In the genomic region with DNA sequence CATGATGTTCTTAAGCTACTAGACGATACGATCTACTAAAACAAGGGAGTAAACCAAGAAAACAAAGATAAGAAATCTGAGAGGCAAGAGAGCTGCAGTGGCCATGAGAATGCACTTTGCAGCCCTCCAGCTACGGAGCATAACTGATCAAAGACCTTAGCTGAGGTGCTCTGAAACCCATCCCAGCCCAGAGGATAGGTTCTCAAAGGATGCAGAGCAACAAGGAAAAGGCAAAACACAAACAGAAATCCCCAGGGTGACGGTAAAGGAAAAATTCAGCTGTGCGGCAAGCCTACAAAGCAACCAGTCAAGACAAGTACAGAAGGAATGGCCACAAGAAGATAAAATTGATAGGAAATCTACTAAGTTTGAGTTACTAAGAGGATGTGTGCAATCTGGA, we compare ENCODE assay signal across 27 cellular contexts. TPM values are rescaled to one million over a fixed set of nuclear protein-coding genes. Genes with fewer than 3 reads are reported as not detected.
"Had no signal": no experiment of that assay in that cellular context is flagged by ENCODE, and none has a peak within 500 bp of the region (broad histone marks: within the 10 kb centered on the region; RNA-seq: fewer than 3 reads in every experiment).

No MANE protein-coding gene starts in this region.

- H3K27ac ChIP-seq: brain microvascular endothelial cell, KMS-11 had no signal

- H3K36me3 Mint-ChIP-seq: activated naive CD8-positive, alpha-beta T cell treated with anti-CD3 and anti-CD28 coated beads for 36 hours; T-cell had no signal

- H3K9ac ChIP-seq: KMS-11 had no signal

- ATAC-seq: activated T-helper 17 cell treated with anti-CD3 and anti-CD28 coated beads, Interleukin-2, amount 50 U/mL, for 72 hours; T-cell had no signal

- DNase-seq: activated B cell treated with CpG ODN at 0.5 μM for 24 hours; activated CD4-positive, alpha-beta memory T cell treated with anti-CD3 and anti-CD28 coated beads, Interleukin-2, amount 10 ng/mL, durations not matched to agents 7 days and 5 days; activated CD4-positive, alpha-beta T cell treated with anti-CD3 and anti-CD28 coated beads for 1 hour; activated CD4-positive, alpha-beta T cell treated with anti-CD3 and anti-CD28 coated beads, Interleukin-2, amount 50 U/mL, for 1 hour; activated gamma-delta T cell; activated naive CD4-positive, alpha-beta T cell treated with anti-CD3 and anti-CD28 coated beads for 36 hours; activated naive CD8-positive, alpha-beta T cell treated with anti-CD3 and anti-CD28 coated beads for 36 hours; activated T-cell treated with anti-CD3 and anti-CD28 coated beads for 4 hours; activated T-cell treated with anti-CD3 and anti-CD28 coated beads, Interleukin-2, amount 50 U/mL, for 48 hours; brain microvascular endothelial cell; NCI-H1092; NCI-H1417 treated with DMSO at 0.1 percent for 48 hours; NCI-H1694 treated with DMSO at 0.1 percent for 48 hours; NCI-H2029 treated with DMSO at 0.1 percent for 48 hours; NCI-H345; NCI-H510A; NCI-H526 treated with DMSO at 0.1 percent for 48 hours; NCI-H82; SIG-M5; T-cell; T-helper 2 cell; T1000 had no signal

- H3K4me1 Mint-ChIP-seq: activated B cell treated with CpG ODN at 0.5 μM for 24 hours; activated naive CD8-positive, alpha-beta T cell treated with anti-CD3 and anti-CD28 coated beads for 36 hours; activated T-helper 17 cell treated with anti-CD3 and anti-CD28 coated beads, Interleukin-2, amount 50 U/mL, for 72 hours; T-cell had no signal

- H3K9me3 Mint-ChIP-seq: activated B cell treated with CpG ODN at 0.5 μM for 24 hours; activated CD4-positive, alpha-beta memory T cell treated with anti-CD3 and anti-CD28 coated beads, Interleukin-2, amount 10 ng/mL, durations not matched to agents 7 days and 5 days; activated naive CD4-positive, alpha-beta T cell treated with anti-CD3 and anti-CD28 coated beads for 36 hours; activated naive CD8-positive, alpha-beta T cell treated with anti-CD3 and anti-CD28 coated beads for 36 hours; activated T-helper 17 cell treated with anti-CD3 and anti-CD28 coated beads, Interleukin-2, amount 50 U/mL, for 72 hours; T-cell had no signal

- H3K4me3 Mint-ChIP-seq: activated B cell treated with CpG ODN at 0.5 μM for 24 hours; activated CD4-positive, alpha-beta memory T cell treated with anti-CD3 and anti-CD28 coated beads, Interleukin-2, amount 10 ng/mL, durations not matched to agents 7 days and 5 days; activated naive CD4-positive, alpha-beta T cell treated with anti-CD3 and anti-CD28 coated beads for 36 hours; activated naive CD8-positive, alpha-beta T cell treated with anti-CD3 and anti-CD28 coated beads for 36 hours; activated T-helper 17 cell treated with anti-CD3 and anti-CD28 coated beads, Interleukin-2, amount 50 U/mL, for 72 hours; T-cell had no signal

- H3K4me2 ChIP-seq: KMS-11 had no signal

- H3K27ac Mint-ChIP-seq: activated B cell treated with CpG ODN at 0.5 μM for 24 hours; activated CD4-positive, alpha-beta memory T cell treated with anti-CD3 and anti-CD28 coated beads, Interleukin-2, amount 10 ng/mL, durations not matched to agents 7 days and 5 days; activated naive CD4-positive, alpha-beta T cell treated with anti-CD3 and anti-CD28 coated beads for 36 hours; activated naive CD8-positive, alpha-beta T cell treated with anti-CD3 and anti-CD28 coated beads for 36 hours; activated T-helper 17 cell treated with anti-CD3 and anti-CD28 coated beads, Interleukin-2, amount 50 U/mL, for 72 hours; T-cell had no signal

- H3K27me3 ChIP-seq: brain microvascular endothelial cell had no signal

- FAIRE-seq: TTC549 had no signal

- H3K36me3 ChIP-seq: brain microvascular endothelial cell had no signal

RNA-seq across cellular contexts. Expression of a gene that starts 32.5 kb away (rescaled TPM):
- total RNA-seq: activated B cell treated with CpG ODN at 0.5 μM for 24 hours; activated CD4-positive, alpha-beta memory T cell treated with anti-CD3 and anti-CD28 coated beads, Interleukin-2, amount 10 ng/mL, durations not matched to agents 7 days and 5 days; activated CD8-positive, alpha-beta memory T cell treated with anti-CD3 and anti-CD28 coated beads for 36 hours; activated naive CD4-positive, alpha-beta T cell treated with anti-CD3 and anti-CD28 coated beads for 36 hours; activated naive CD8-positive, alpha-beta T cell treated with anti-CD3 and anti-CD28 coated beads for 36 hours; activated T-helper 17 cell treated with anti-CD3 and anti-CD28 coated beads, Interleukin-2, amount 50 U/mL, for 72 hours; OCI-LY7; T-cell had no signal
